19 cellular contexts compared by ENCODE assay signal in the genomic region with DNA sequence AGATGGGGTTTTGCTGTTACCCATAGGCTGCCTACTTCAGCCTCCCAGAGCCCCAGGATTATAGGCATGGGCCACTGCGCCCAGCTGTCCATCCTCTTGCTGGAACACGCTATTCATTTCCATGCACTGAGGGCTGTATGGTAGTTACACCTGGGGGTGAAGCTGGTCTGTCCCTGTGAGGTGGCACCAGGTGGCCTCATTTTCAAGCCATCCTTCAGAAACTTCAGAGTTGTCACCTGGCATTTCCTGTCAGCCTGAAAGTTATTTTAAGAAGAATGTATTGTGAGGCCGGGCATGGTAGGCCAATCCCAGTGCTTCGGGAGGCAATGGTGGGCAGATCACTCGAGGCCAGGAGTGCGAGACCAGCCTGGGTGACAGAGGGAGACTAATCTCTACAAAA.
A peak's percentile ranks its signal among the peaks of the same experiment; 100 is the strongest.
DNase-seq lines count a peak whose midpoint lies in the region; ATAC-seq and TF ChIP-seq lines count a peak whose summit lies in the region.
"Had no signal": no experiment of that assay in that cellular context is flagged by ENCODE, and none has a peak within 500 bp of the region (broad histone marks: within the 10 kb centered on the region; RNA-seq: fewer than 3 reads in every experiment).

No MANE protein-coding gene starts in this region.

- TF ChIP-seq EP300 in tibial nerve (IDR thresholded peaks at IDR 0.05) = no peak

- POLR2A ChIA-PET in activated CD4-positive, alpha-beta T cell treated with anti-CD3 and anti-CD28 coated beads for 36 hours (lab: Charles Lee) = no interaction called here

- no peak overlapping the region for H3K4me2 ChIP-seq in GM23338
- H3K4me2 ChIP-seq in osteoblast (ENCODE audit: insufficient read depth, low read length) = no peak overlapping the region
- no peak overlapping the region for H3K4me2 ChIP-seq in mammary epithelial cell (ENCODE audit: insufficient read depth, low read depth, low read length)
- H3K4me2 ChIP-seq: smooth muscle cell had no signal

- no peak for ATAC-seq in activated CD4-positive, alpha-beta T cell treated with anti-CD3 and anti-CD28 coated beads for 36 hours
- ATAC-seq in GM23338 (no peak), GM21367 (IDR thresholded peaks at IDR 0.05; ENCODE audit: unreplicated experiment) (no peak)
- ATAC-seq in activated naive CD4-positive, alpha-beta T cell treated with anti-CD3 and anti-CD28 coated beads, Interleukin-2, amount 50 U/mL, for 72 hours = no peak
- ATAC-seq: GM12878 had no signal

- intact Hi-C loops in activated CD4-positive, alpha-beta T cell treated with anti-CD3 and anti-CD28 coated beads for 36 hours (cut with DNase I, micrococcal nuclease) = no loop called here
- intact Hi-C loops in mammary epithelial cell (cut with micrococcal nuclease) = loop anchor here (10.0 kb wide), 1 partner anchor 690 kb away; no protein-coding TSS in a partner anchor

- H3K4me1 Mint-ChIP-seq in activated CD4-positive, alpha-beta T cell treated with anti-CD3 and anti-CD28 coated beads for 36 hours = no peaks in the 10 kb centered on the region
- H3K4me1 Mint-ChIP-seq in GM23338 = peaks cover 21% of the 10 kb centered on the region; the same call in 2 of the 3 replicates

- H4K20me1 ChIP-seq in GM23338 (replicated peaks; ENCODE audit: insufficient read depth) (peaks cover 67% of the 10 kb centered on the region), osteoblast (ENCODE audit: insufficient read depth, low read length) (no peaks in the 10 kb centered on the region), mammary epithelial cell (ENCODE audit: insufficient read depth, low read length) (no peaks in the 10 kb centered on the region)

- no peak overlapping the region for H3K9ac ChIP-seq in mammary epithelial cell (ENCODE audit: insufficient read depth, low read length)

- CTCF ChIA-PET in activated CD4-positive, alpha-beta T cell treated with anti-CD3 and anti-CD28 coated beads for 36 hours (lab: Charles Lee) = interaction anchor here (0.6 kb wide), 1 partner anchor 597 kb away, joined by 6 read pairs; no protein-coding TSS in a partner anchor
- CTCF ChIA-PET in mammary epithelial cell (lab: Charles Lee; ENCODE audit: low non-redundant PET) = no interaction called here

- WGBS in mammary epithelial cell (ENCODE audit: low coverage, missing lambda C conversion rate) = 100% methylated on average over 6 of the region's 6 CpGs
- whole genome bisulfite sequencing in tibial nerve, 2 donors = 96 to 97% methylated on average over 6 of the region's 6 CpGs

- TF ChIP-seq CTCF in GM23338 (conservative IDR thresholded peaks at IDR 0.05; ENCODE audit: low read depth in 2 of 2) = no peak
- TF ChIP-seq CTCF in osteoblast (IDR thresholded peaks at IDR 0.05; ENCODE audit: extremely low read depth, low read depth, low read length) = no peak
- no peak for TF ChIP-seq CTCF in mammary epithelial cell (conservative IDR thresholded peaks at IDR 0.05 in 1 of 2, IDR thresholded peaks at IDR 0.05 in 1 of 2; ENCODE audit: extremely low read depth in 1 of 2, insufficient read depth in 1 of 2, low read depth in 1 of 2, low read length in 2 of 2)
- no peak for TF ChIP-seq CTCF in tibial nerve (IDR thresholded peaks at IDR 0.05)

- H3F3A ChIP-seq in GM23338 (replicated peaks; ENCODE audit: low read depth) = peaks cover 66% of the 10 kb centered on the region

- no peaks in the 10 kb centered on the region for H3K9me2 ChIP-seq in GM23338 (ENCODE audit: insufficient read depth)

- no peak overlapping the region for H3K4me3 Mint-ChIP-seq in activated CD4-positive, alpha-beta T cell treated with anti-CD3 and anti-CD28 coated beads for 36 hours
- no peak overlapping the region for H3K4me3 Mint-ChIP-seq in GM23338

- no peak for DNase-seq in activated CD4-positive, alpha-beta T cell treated with anti-CD3 and anti-CD28 coated beads for 36 hours
- DNase-seq in activated CD4-positive, alpha-beta T cell treated with anti-CD3 and anti-CD28 coated beads for 1 hour = no peak
- no peak for DNase-seq in GM23338 (ENCODE audit: low spot score)
- DNase-seq in activated naive CD4-positive, alpha-beta T cell treated with anti-CD3 and anti-CD28 coated beads, Interleukin-2, amount 50 U/mL, for 72 hours (ENCODE audit: low spot score in 2 of 2) = no peak
- peak; percentile 35 for DNase-seq in osteoblast (ENCODE audit: insufficient read length, low spot score, missing footprints)
- DNase-seq in mammary epithelial cell = no peak
- DNase-seq in tibial nerve (ENCODE audit: low spot score in 2 of 2) = no peak
- DNase-seq: 8988T; BE2C; DMS 273 treated with DMSO at 0.1 percent for 48 hours; GF-D8; NCI-H524 treated with DMSO at 0.1 percent for 48 hours; OCI-M1; SHP77 treated with DMSO at 0.1 percent for 48 hours; stimulated activated CD4-positive, alpha-beta T cell treated with anti-CD3 and anti-CD28 coated beads, Interleukin-4, amount 100 ng/mL, for 4 hours had no signal

- H3K36me3 ChIP-seq in GM23338 (ENCODE audit: insufficient read depth) (peaks cover 60% of the 10 kb centered on the region), osteoblast (ENCODE audit: insufficient read depth, low read length) (peaks cover 24% of the 10 kb centered on the region), mammary epithelial cell (ENCODE audit: insufficient read depth, low read length) (peaks cover 2% of the 10 kb centered on the region), tibial nerve (peaks cover 0 to 91% (median 0%) of the 10 kb centered on the region in 3 donors)

- H3K4me1 ChIP-seq in GM23338 (ENCODE audit: insufficient read depth) (no peaks in the 10 kb centered on the region), osteoblast (ENCODE audit: insufficient read depth, low read length) (no peaks in the 10 kb centered on the region), mammary epithelial cell (ENCODE audit: insufficient read depth, low read length) (peaks cover 8% of the 10 kb centered on the region), tibial nerve (no peaks in the 10 kb centered on the region)
- H3K4me1 ChIP-seq: BE2C had no signal

- H3K27me3 Mint-ChIP-seq in activated CD4-positive, alpha-beta T cell treated with anti-CD3 and anti-CD28 coated beads for 36 hours = no peaks in the 10 kb centered on the region
- H3K27me3 Mint-ChIP-seq in GM23338 (ENCODE audit: insufficient read depth, low read depth, poor library complexity) = peaks cover 81% of the 10 kb centered on the region

- no peaks in the 10 kb centered on the region for H3K9me3 Mint-ChIP-seq in activated CD4-positive, alpha-beta T cell treated with anti-CD3 and anti-CD28 coated beads for 36 hours (ENCODE audit: low read depth)
- H3K9me3 Mint-ChIP-seq in GM23338 = peaks cover 2% of the 10 kb centered on the region; the same call in 2 of the 3 replicates
- no peaks in the 10 kb centered on the region for H3K9me3 Mint-ChIP-seq in activated naive CD4-positive, alpha-beta T cell treated with anti-CD3 and anti-CD28 coated beads, Interleukin-2, amount 50 U/mL, for 72 hours

- dilution Hi-C loops in mammary epithelial cell (cut with HindIII; ENCODE audit: low sequenced_read_pairs) = no loop called here

- peak overlapping the region; percentile 51; the same call in 1 of the 2 replicates for H3K27ac ChIP-seq in GM23338 (ENCODE audit: low read depth)
- no peak overlapping the region for H3K27ac ChIP-seq in osteoblast (ENCODE audit: low read depth, low read length)
- no peak overlapping the region for H3K27ac ChIP-seq in mammary epithelial cell (ENCODE audit: insufficient read depth, low read depth, low read length)
- H3K27ac ChIP-seq in tibial nerve = no peak overlapping the region
- H3K27ac ChIP-seq: breast epithelium had no signal

- peaks cover 47% of the 10 kb centered on the region for H3K79me2 ChIP-seq in GM23338 (replicated peaks; ENCODE audit: insufficient read depth)
- H3K79me2 ChIP-seq in osteoblast (ENCODE audit: insufficient read depth, low read length) = no peaks in the 10 kb centered on the region
- peaks cover 3% of the 10 kb centered on the region for H3K79me2 ChIP-seq in mammary epithelial cell (ENCODE audit: insufficient read depth, low read length)

- no TSS peak for BruUV-seq in mammary epithelial cell (replicated peaks; lab: Mats Ljungman, UMichigan)

- peak overlapping the region; percentile 37 for H3K27ac Mint-ChIP-seq in activated CD4-positive, alpha-beta T cell treated with anti-CD3 and anti-CD28 coated beads for 36 hours
- no peak overlapping the region for H3K27ac Mint-ChIP-seq in GM23338
- H3K27ac Mint-ChIP-seq in activated naive CD4-positive, alpha-beta T cell treated with anti-CD3 and anti-CD28 coated beads, Interleukin-2, amount 50 U/mL, for 72 hours = peak overlapping the region; percentile 33 to 78

- no peak for TF ChIP-seq POLR2A in tibial nerve (IDR thresholded peaks at IDR 0.05)

- H3K4me3 ChIP-seq in GM23338 (no peak overlapping the region), osteoblast (ENCODE audit: insufficient read depth, low read length) (no peak overlapping the region), mammary epithelial cell (replicated peaks in 1 of 3; ENCODE audit: insufficient read depth in 1 of 3, low read depth in 2 of 3, low read length in 3 of 3) (no peak overlapping the region), tibial nerve (no peak overlapping the region)
- H3K4me3 ChIP-seq: breast epithelium, GM12878, smooth muscle cell had no signal

- H3K36me3 Mint-ChIP-seq in activated CD4-positive, alpha-beta T cell treated with anti-CD3 and anti-CD28 coated beads for 36 hours (ENCODE audit: low read depth) = peaks cover 72% of the 10 kb centered on the region
- H3K36me3 Mint-ChIP-seq in GM23338 (ENCODE audit: low read depth) = peaks cover 100% of the 10 kb centered on the region
- H3K36me3 Mint-ChIP-seq in activated naive CD4-positive, alpha-beta T cell treated with anti-CD3 and anti-CD28 coated beads, Interleukin-2, amount 50 U/mL, for 72 hours = peaks cover 36 to 44% of the 10 kb centered on the region in 2 donors

- H3K27me3 ChIP-seq in GM23338 (ENCODE audit: insufficient read depth) (no peaks in the 10 kb centered on the region), osteoblast (ENCODE audit: insufficient read depth, low read length) (no peaks in the 10 kb centered on the region), mammary epithelial cell (ENCODE audit: insufficient read depth, low read length) (no peaks in the 10 kb centered on the region), tibial nerve (no peaks in the 10 kb centered on the region)
- H3K27me3 ChIP-seq: BE2C, breast epithelium had no signal

- H2AFZ ChIP-seq in GM23338 (no peak overlapping the region), osteoblast (ENCODE audit: low read length) (no peak overlapping the region), mammary epithelial cell (ENCODE audit: low read depth, low read length) (no peak overlapping the region)

- no peaks in the 10 kb centered on the region for H3K9me3 ChIP-seq in osteoblast (ENCODE audit: low read depth, low read length)
- no peaks in the 10 kb centered on the region for H3K9me3 ChIP-seq in mammary epithelial cell (replicated peaks; ENCODE audit: insufficient read depth, low read length)
- H3K9me3 ChIP-seq in tibial nerve = no peaks in the 10 kb centered on the region
- H3K9me3 ChIP-seq: BE2C, breast epithelium had no signal

- in situ Hi-C loops in mammary epithelial cell (cut with MboI; ENCODE audit: low sequenced_read_pairs in 2 of 2) = no loop called here

TF ChIP-seq in GM23338, 12 proteins besides CTCF, POLR2A, EP300 and RAD21:
- TF ChIP-seq JUNB (IDR thresholded peaks at IDR 0.05; ENCODE audit: unreplicated experiment) = no peak
TF ChIP-seq in GM23338: peak in this region for 0.
